13 cellular contexts compared by ENCODE assay signal in the genomic region with DNA sequence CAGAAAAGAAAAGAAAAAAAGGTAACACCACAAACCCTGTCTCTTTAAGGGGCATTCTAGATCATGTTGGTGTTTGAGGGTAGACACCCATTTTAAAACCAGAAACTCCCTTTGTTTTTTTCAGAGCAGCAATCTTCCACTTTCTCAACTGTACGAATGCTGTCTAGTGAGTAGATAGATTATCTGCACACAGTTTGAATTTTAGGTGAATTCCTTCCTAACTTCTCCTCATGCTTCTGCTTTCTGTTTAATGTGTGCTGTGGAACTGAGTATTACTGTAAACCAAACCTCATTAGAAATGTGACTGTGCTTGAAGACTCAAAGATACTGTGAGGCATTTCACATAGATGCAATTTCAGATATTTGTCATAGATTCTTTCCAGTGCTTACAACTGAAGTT.
DNase-seq lines count a peak whose midpoint lies in the region; ATAC-seq and TF ChIP-seq lines count a peak whose summit lies in the region.
"Had no signal": no experiment of that assay in that cellular context is flagged by ENCODE, and none has a peak within 500 bp of the region (broad histone marks: within the 10 kb centered on the region; RNA-seq: fewer than 3 reads in every experiment).

No MANE protein-coding gene starts in this region.

- no peak for DNase-seq in stimulated activated naive CD8-positive, alpha-beta T cell treated with anti-CD3 and anti-CD28 coated beads, Interleukin-15, Interleukin-2, amounts not matched to agents 100 U/mL and 50 U/mL, for 24 hours
- no peak for DNase-seq in stimulated activated naive CD8-positive, alpha-beta T cell treated with anti-CD3 and anti-CD28 coated beads, Interleukin-15, amount 100 ng/mL, for 72 hours
- DNase-seq in retina = no peak
- no peak for DNase-seq in left lung
- DNase-seq in stimulated activated CD4-positive, alpha-beta T cell treated with anti-CD3 and anti-CD28 coated beads, Interleukin-4, amount 100 ng/mL, for 1 hour = no peak
- DNase-seq in brain microvascular endothelial cell = no peak
- DNase-seq: EL had no signal

- H3K27ac Mint-ChIP-seq in stimulated activated naive CD8-positive, alpha-beta T cell treated with anti-CD3 and anti-CD28 coated beads, Interleukin-15, amount 100 ng/mL, for 72 hours = no peak overlapping the region
- H3K27ac Mint-ChIP-seq: activated naive CD4-positive, alpha-beta T cell treated with anti-CD3 and anti-CD28 coated beads, Interleukin-2, amount 50 U/mL, for 24 hours; GM23338 had no signal

- H3K4me1 ChIP-seq in left lung = no peaks in the 10 kb centered on the region

- intact Hi-C loops in left lung (cut with DNase I) = no loop called here

- ATAC-seq in stimulated activated naive CD8-positive, alpha-beta T cell treated with anti-CD3 and anti-CD28 coated beads, Interleukin-15, Interleukin-2, amounts not matched to agents 100 U/mL and 50 U/mL, for 24 hours = peak; percentile 66
- no peak for ATAC-seq in stimulated activated naive CD8-positive, alpha-beta T cell treated with anti-CD3 and anti-CD28 coated beads, Interleukin-15, amount 100 ng/mL, for 72 hours
- ATAC-seq in GM21717 (IDR thresholded peaks at IDR 0.05; ENCODE audit: unreplicated experiment) (peak; percentile 88), HG03159 (IDR thresholded peaks at IDR 0.05; ENCODE audit: unreplicated experiment) (peak; percentile 81), left lung (no peak)
- ATAC-seq: GM23338, sciatic nerve had no signal

- no peak overlapping the region for H3K4me3 Mint-ChIP-seq in stimulated activated naive CD8-positive, alpha-beta T cell treated with anti-CD3 and anti-CD28 coated beads, Interleukin-15, amount 100 ng/mL, for 72 hours
- H3K4me3 Mint-ChIP-seq: activated naive CD4-positive, alpha-beta T cell treated with anti-CD3 and anti-CD28 coated beads, Interleukin-2, amount 50 U/mL, for 24 hours; GM23338 had no signal

- no peaks in the 10 kb centered on the region for H3K9me3 ChIP-seq in left lung

- no peaks in the 10 kb centered on the region for H3K27me3 ChIP-seq in left lung
- H3K27me3 ChIP-seq in brain microvascular endothelial cell (replicated peaks) = no peaks in the 10 kb centered on the region

- in situ Hi-C loops in brain microvascular endothelial cell (cut with HindIII; ENCODE audit: low pct_ligation_motif_present, low sequenced_read_pairs) = no loop called here

- H3K27me3 Mint-ChIP-seq in stimulated activated naive CD8-positive, alpha-beta T cell treated with anti-CD3 and anti-CD28 coated beads, Interleukin-15, amount 100 ng/mL, for 72 hours = no peaks in the 10 kb centered on the region
- H3K27me3 Mint-ChIP-seq: activated naive CD4-positive, alpha-beta T cell treated with anti-CD3 and anti-CD28 coated beads, Interleukin-2, amount 50 U/mL, for 24 hours had no signal

- H3K36me3 ChIP-seq in left lung = peaks cover 0 to 9% of the 10 kb centered on the region in 2 donors
- no peaks in the 10 kb centered on the region for H3K36me3 ChIP-seq in brain microvascular endothelial cell (replicated peaks)

- no peaks in the 10 kb centered on the region for H3K9me3 Mint-ChIP-seq in stimulated activated naive CD8-positive, alpha-beta T cell treated with anti-CD3 and anti-CD28 coated beads, Interleukin-15, amount 100 ng/mL, for 72 hours
- H3K9me3 Mint-ChIP-seq: activated naive CD4-positive, alpha-beta T cell treated with anti-CD3 and anti-CD28 coated beads, Interleukin-2, amount 50 U/mL, for 24 hours; GM23338 had no signal

- H3K4me3 ChIP-seq in left lung (no peak overlapping the region), brain microvascular endothelial cell (ENCODE audit: low read depth, low read length) (no peak overlapping the region)
- H3K4me3 ChIP-seq: GM23338 had no signal

- TF ChIP-seq CTCF in left lung (IDR thresholded peaks at IDR 0.05) (no peak), brain microvascular endothelial cell (IDR thresholded peaks at IDR 0.05; ENCODE audit: low read depth, low read length, missing control alignments) (no peak)

- H3K4me1 Mint-ChIP-seq in stimulated activated naive CD8-positive, alpha-beta T cell treated with anti-CD3 and anti-CD28 coated beads, Interleukin-15, amount 100 ng/mL, for 72 hours = no peaks in the 10 kb centered on the region

- no peak overlapping the region for H3K27ac ChIP-seq in left lung
- no peak overlapping the region for H3K27ac ChIP-seq in brain microvascular endothelial cell
- H3K27ac ChIP-seq: KMS-11 had no signal

Comparison
In these comparisons a context has a peak if more than half of its experiments do, and no peak if none do; other contexts are left out.
1. ATAC-seq: peak in stimulated activated naive CD8-positive, alpha-beta T cell treated with anti-CD3 and anti-CD28 coated beads, Interleukin-15, Interleukin-2, amounts not matched to agents 100 U/mL and 50 U/mL, for 24 hours (single experiment), GM21717 (single experiment) and HG03159 (single experiment); none in stimulated activated naive CD8-positive, alpha-beta T cell treated with anti-CD3 and anti-CD28 coated beads, Interleukin-15, amount 100 ng/mL, for 72 hours (single experiment) and left lung (single experiment).